8 cellular contexts compared by ENCODE assay signal in genomic region chr21:43362306-43362927, GRCh38.
A peak's percentile ranks its signal among the peaks of the same experiment; 100 is the strongest.
DNase-seq lines count a peak whose midpoint lies in the region; ATAC-seq and TF ChIP-seq lines count a peak whose summit lies in the region.

No MANE protein-coding gene starts in this region.

- DNase-seq in CD14-positive monocyte (ENCODE audit: low spot score): peak; percentile 72
- DNase-seq in NCI-H82 treated with DMSO at 0.1 percent for 48 hours (lab: John Stamatoyannopoulos, UW; ENCODE audit: unreplicated experiment): peak; percentile 62
- DNase-seq in activated T-helper 1 cell treated with anti-CD3 and anti-CD28 coated beads, Interleukin-2, amount 50 U/mL, for 16 hours (ENCODE audit: low read depth in 1 of 2, low spot score in 1 of 2): peak; percentile 48 to 61
- peak; percentile 29 for DNase-seq in fibroblast of the aortic adventitia (ENCODE audit: low read depth)
- DNase-seq in thyroid gland: peak; percentile 27 to 39

- no peaks in the 10 kb centered on the region for H3K36me3 ChIP-seq in parathyroid adenoma (ENCODE audit: control insufficient read depth, insufficient read depth, low read length)
- no peaks in the 10 kb centered on the region for H3K36me3 ChIP-seq in thyroid gland

- no peak overlapping the region for H3K4me3 ChIP-seq in fibroblast of the aortic adventitia (ENCODE audit: low read depth, low read length)
- H3K4me3 ChIP-seq in parathyroid adenoma (ENCODE audit: low read depth, low read length): no peak overlapping the region
- H3K4me3 ChIP-seq in thyroid gland (replicated peaks in 1 of 3): no peak overlapping the region

- intact Hi-C loops in CD14-positive monocyte (cut with micrococcal nuclease): no loop called here
- intact Hi-C loops in thyroid gland (cut with DNase I): no loop called here

- no peak overlapping the region for H2AFZ ChIP-seq in parathyroid adenoma

- WGBS in thyroid gland, 2 donors: 40 to 52% methylated on average over 28 to 36 of the region's 37 CpGs

- peaks cover 0 to 3% (median 0%) of the 10 kb centered on the region in 7 donors for H3K9me3 Mint-ChIP-seq in CD14-positive monocyte

- H3K4me3 Mint-ChIP-seq in CD14-positive monocyte: peak overlapping the region; percentile 69 to 82

- peak overlapping the region in 6 of 7 donors; percentile 43 to 93 (median 77) for H3K27ac Mint-ChIP-seq in CD14-positive monocyte

- no peaks in the 10 kb centered on the region for H3K79me2 ChIP-seq in parathyroid adenoma

- ATAC-seq in GM21447 (IDR thresholded peaks at IDR 0.05; ENCODE audit: unreplicated experiment) (peak; percentile 41), HG03460 (IDR thresholded peaks at IDR 0.05; ENCODE audit: unreplicated experiment) (no peak)

- TF ChIP-seq POLR2A in thyroid gland (IDR thresholded peaks at IDR 0.05): no peak

- H3K27me3 ChIP-seq in parathyroid adenoma (ENCODE audit: control insufficient read depth, insufficient read depth, low read length) (no peaks in the 10 kb centered on the region), thyroid gland (no peaks in the 10 kb centered on the region)

- peaks cover 18 to 38% (median 19%) of the 10 kb centered on the region in 3 donors for H3K27me3 Mint-ChIP-seq in CD14-positive monocyte (ENCODE audit: low read depth in 3 of 3)

- H3K27ac ChIP-seq in parathyroid adenoma (peak overlapping the region; percentile 72), thyroid gland (peak overlapping the region; percentile 3 to 82 (median 24))

- H3K4me2 ChIP-seq in parathyroid adenoma (ENCODE audit: low read length): no peak overlapping the region

- H3K4me1 Mint-ChIP-seq in CD14-positive monocyte: peaks cover 25% of the 10 kb centered on the region

- H3K9ac ChIP-seq in parathyroid adenoma: no peak overlapping the region

- TF ChIP-seq CTCF in CD14-positive monocyte (IDR thresholded peaks at IDR 0.05): no peak
- TF ChIP-seq CTCF in fibroblast of the aortic adventitia (IDR thresholded peaks at IDR 0.05; ENCODE audit: insufficient read depth, low read length): no peak
- TF ChIP-seq CTCF in parathyroid adenoma (IDR thresholded peaks at IDR 0.05): no peak
- TF ChIP-seq CTCF in thyroid gland (IDR thresholded peaks at IDR 0.05): no peak

- H3K4me1 ChIP-seq in parathyroid adenoma (peaks cover 7% of the 10 kb centered on the region), thyroid gland (peaks cover 0 to 9% of the 10 kb centered on the region in 2 donors)

- H3K9me3 ChIP-seq in parathyroid adenoma (ENCODE audit: control insufficient read depth, low read length) (no peaks in the 10 kb centered on the region), thyroid gland (no peaks in the 10 kb centered on the region)

- peaks cover 0 to 3% of the 10 kb centered on the region in 2 donors for H3K36me3 Mint-ChIP-seq in CD14-positive monocyte
